7 cellular contexts compared by ENCODE assay signal in the genomic region with DNA sequence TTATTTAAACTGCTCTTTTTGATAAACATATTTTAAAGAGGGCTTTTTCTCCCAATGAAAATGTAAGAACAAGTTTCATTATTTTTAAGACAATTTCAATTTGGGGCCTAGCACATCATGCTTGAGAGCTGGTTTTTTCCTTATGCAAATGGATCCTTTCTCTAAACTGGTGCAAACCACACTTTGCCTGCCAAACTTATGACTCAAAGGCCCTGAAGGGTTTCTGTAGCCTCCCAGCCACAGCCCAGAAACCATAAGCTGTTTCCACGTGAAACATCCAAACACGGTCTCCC. TPM values are rescaled to one million over a fixed set of nuclear protein-coding genes. Genes with fewer than 3 reads are reported as not detected.
DNase-seq lines count a peak whose midpoint lies in the region; ATAC-seq, FAIRE-seq and TF ChIP-seq lines count a peak whose summit lies in the region.

No MANE protein-coding gene starts in this region.

- CTCF ChIA-PET in activated CD8-positive, alpha-beta T cell treated with anti-CD3 and anti-CD28 coated beads for 36 hours (lab: Charles Lee): interaction anchor here (0.7 to 1.1 kb wide), 3 partner anchors 12 to 132 kb away, joined by 3 to 4 read pairs (median 3); no protein-coding TSS in a partner anchor

- no peak for ATAC-seq in activated CD8-positive, alpha-beta T cell treated with anti-CD3 and anti-CD28 coated beads for 36 hours

- peak overlapping the region; percentile 91 for H3K27ac Mint-ChIP-seq in activated CD8-positive, alpha-beta T cell treated with anti-CD3 and anti-CD28 coated beads for 36 hours

- H3K27me3 Mint-ChIP-seq in activated CD8-positive, alpha-beta T cell treated with anti-CD3 and anti-CD28 coated beads for 36 hours: no peaks in the 10 kb centered on the region

- intact Hi-C loops in activated CD8-positive, alpha-beta T cell treated with anti-CD3 and anti-CD28 coated beads for 36 hours (cut with micrococcal nuclease): no loop called here
- intact Hi-C loops in stomach (cut with DNase I; ENCODE audit: low total_unique reads): loop anchor here (10.0 kb wide), 1 partner anchor 76 kb away; the partner anchor contains the start of gene SERINC1

- peak overlapping the region; percentile 35 for H3K4me3 ChIP-seq in HUES6 (ENCODE audit: low read depth, low read length)
- peak overlapping the region; percentile 45 for H3K4me3 ChIP-seq in iPS-15b (ENCODE audit: low read depth, low read length)
- peak overlapping the region; percentile 81 to 98 (median 93) for H3K4me3 ChIP-seq in stomach
- peak overlapping the region in 1 of 2 donors; percentile 42 for H3K4me3 ChIP-seq in foreskin fibroblast (ENCODE audit: low read depth in 1 of 2, low read length in 2 of 2)

- peak overlapping the region; percentile 93 for H3K4me3 Mint-ChIP-seq in activated CD8-positive, alpha-beta T cell treated with anti-CD3 and anti-CD28 coated beads for 36 hours

- no peak for TF ChIP-seq POLR2A in stomach (IDR thresholded peaks at IDR 0.05)

- no peak for FAIRE-seq in frontal cortex (lab: Jason Lieb, UNC)

- no peak overlapping the region for H3K9ac ChIP-seq in HUES6 (ENCODE audit: low read length)
- no peak overlapping the region for H3K9ac ChIP-seq in iPS-15b (ENCODE audit: low read depth, low read length)

- TF ChIP-seq EP300 in stomach (IDR thresholded peaks at IDR 0.05): no peak

- H3K36me3 Mint-ChIP-seq in activated CD8-positive, alpha-beta T cell treated with anti-CD3 and anti-CD28 coated beads for 36 hours (ENCODE audit: low read depth): peaks cover 4% of the 10 kb centered on the region

- H3K36me3 ChIP-seq in HUES6 (ENCODE audit: control insufficient read depth, insufficient read depth, low read length) (no peaks in the 10 kb centered on the region), iPS-15b (ENCODE audit: control insufficient read depth, insufficient read depth, low read length) (no peaks in the 10 kb centered on the region), stomach (no peaks in the 10 kb centered on the region)

- no peak for DNase-seq in activated CD8-positive, alpha-beta T cell treated with anti-CD3 and anti-CD28 coated beads for 36 hours
- DNase-seq in stomach: no peak
- DNase-seq in frontal cortex (ENCODE audit: low spot score in 2 of 2): no peak
- DNase-seq in foreskin fibroblast: no peak
- no peak for DNase-seq in dermis blood vessel endothelial cell

- POLR2A ChIA-PET in activated CD8-positive, alpha-beta T cell treated with anti-CD3 and anti-CD28 coated beads for 36 hours (lab: Charles Lee): interaction anchor here (0.6 to 1.5 kb wide), 6 partner anchors 9 to 83 kb away, joined by 3 to 7 read pairs (median 4); partner anchors contain the start of gene SERINC1

- H3K9me3 Mint-ChIP-seq in activated CD8-positive, alpha-beta T cell treated with anti-CD3 and anti-CD28 coated beads for 36 hours: no peaks in the 10 kb centered on the region

- H3K4me1 ChIP-seq in HUES6 (ENCODE audit: control insufficient read depth, insufficient read depth, low read length): peaks cover 3% of the 10 kb centered on the region; the same call in 1 of the 2 replicates
- peaks cover 7% of the 10 kb centered on the region for H3K4me1 ChIP-seq in iPS-15b (ENCODE audit: control insufficient read depth, insufficient read depth, low read length)
- peaks cover 12 to 33% (median 21%) of the 10 kb centered on the region in 4 donors for H3K4me1 ChIP-seq in stomach

- H3K27ac ChIP-seq in HUES6 (ENCODE audit: low read depth, low read length): no peak overlapping the region
- peak overlapping the region; percentile 71 to 93 (median 84) for H3K27ac ChIP-seq in stomach

- H3K4me1 Mint-ChIP-seq in activated CD8-positive, alpha-beta T cell treated with anti-CD3 and anti-CD28 coated beads for 36 hours (ENCODE audit: low read depth): peaks cover 35% of the 10 kb centered on the region

- H3K9me3 ChIP-seq in HUES6 (ENCODE audit: control insufficient read depth, insufficient read depth, low read depth, low read length) (no peaks in the 10 kb centered on the region), iPS-15b (ENCODE audit: control insufficient read depth, insufficient read depth, low read length) (no peaks in the 10 kb centered on the region), stomach (no peaks in the 10 kb centered on the region)

- WGBS in stomach, 5 donors: 0% methylated on average over 2 of the region's 2 CpGs

- TF ChIP-seq CTCF in activated CD8-positive, alpha-beta T cell treated with anti-CD3 and anti-CD28 coated beads for 36 hours (IDR thresholded peaks at IDR 0.05): no peak
- TF ChIP-seq CTCF in stomach (IDR thresholded peaks at IDR 0.05) (no peak), foreskin fibroblast (IDR thresholded peaks at IDR 0.05; ENCODE audit: low read depth, low read length) (no peak)

- H3K27me3 ChIP-seq in HUES6 (ENCODE audit: control insufficient read depth, insufficient read depth, low read length) (peaks cover 56% of the 10 kb centered on the region), iPS-15b (ENCODE audit: control insufficient read depth, insufficient read depth, low read length) (peaks cover 61% of the 10 kb centered on the region), stomach (no peaks in the 10 kb centered on the region)

RNA-seq across cellular contexts. Expression of gene HSF2, which starts 0.5 kb away (rescaled TPM):
- 10 to 100 TPM; 19.5 to 22.4 TPM for total RNA-seq in activated CD8-positive, alpha-beta T cell treated with anti-CD3 and anti-CD28 coated beads for 36 hours
- total RNA-seq in stomach (10 to 100 TPM in 4 of 5 donors, 1 to 10 TPM in 1; 3.2 to 45.1 (median 20.4) TPM), frontal cortex (130 TPM), dermis blood vessel endothelial cell (23.4 and 27.6 TPM in 2 replicates)
- polyA plus RNA-seq in stomach: 1 to 10 TPM; 5.6 to 8.9 (median 7.8) TPM
